10 cellular contexts compared by ENCODE assay signal in the genomic region with DNA sequence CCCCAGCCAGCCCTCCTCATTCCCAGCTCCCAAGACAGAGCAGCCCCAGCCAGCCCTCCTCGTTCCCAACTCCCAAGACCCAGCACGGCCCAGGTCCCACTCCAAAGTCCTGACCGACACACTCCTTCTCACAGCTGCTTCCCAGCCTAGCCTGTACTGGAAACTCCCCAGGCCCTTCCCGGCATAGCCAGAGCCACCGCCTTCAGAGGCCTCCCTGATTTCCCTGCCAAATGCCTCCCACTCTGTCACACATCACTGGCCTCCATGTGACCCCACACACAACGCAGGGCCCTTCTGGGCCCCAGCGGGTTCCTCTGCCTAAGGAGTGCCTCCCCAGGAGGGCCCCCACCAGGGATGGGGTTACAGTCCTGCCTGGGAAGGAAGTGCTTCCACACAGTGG. TPM values are rescaled to one million over a fixed set of nuclear protein-coding genes. Genes with fewer than 3 reads are reported as not detected.
DNase-seq lines count a peak whose midpoint lies in the region; ATAC-seq lines count a peak whose summit lies in the region.
"Had no signal": no experiment of that assay in that cellular context is flagged by ENCODE, and none has a peak within 500 bp of the region (broad histone marks: within the 10 kb centered on the region; RNA-seq: fewer than 3 reads in every experiment).

No MANE protein-coding gene starts in this region.

- H3K27ac Mint-ChIP-seq in stimulated activated naive CD8-positive, alpha-beta T cell treated with anti-CD3 and anti-CD28 coated beads, Interleukin-15, Interleukin-2, amounts not matched to agents 100 ng/mL and 50 ng/mL, for 24 hours = peak overlapping the region; percentile 87
- peak overlapping the region; percentile 31 for H3K27ac Mint-ChIP-seq in activated naive CD8-positive, alpha-beta T cell treated with anti-CD3 and anti-CD28 coated beads, Interleukin-2, amount 10 ng/mL, durations not matched to agents 7 days and 5 days
- H3K27ac Mint-ChIP-seq in memory B cell = peak overlapping the region; percentile 17

- no peak for DNase-seq in stimulated activated naive CD8-positive, alpha-beta T cell treated with anti-CD3 and anti-CD28 coated beads, Interleukin-15, Interleukin-2, amounts not matched to agents 100 U/mL and 50 U/mL, for 24 hours
- DNase-seq in activated naive CD8-positive, alpha-beta T cell treated with anti-CD3 and anti-CD28 coated beads, Interleukin-2, amount 10 ng/mL, durations not matched to agents 7 days and 5 days = no peak
- DNase-seq in memory B cell (ENCODE audit: low spot score in 2 of 2) (no peak), HuH-7.5 (ENCODE audit: low spot score) (no peak)
- DNase-seq in activated CD4-positive, CD25-positive, alpha-beta regulatory T cell (lab: John Stamatoyannopoulos, UW) = no peak
- DNase-seq in activated CD8-positive, alpha-beta memory T cell treated with anti-CD3 and anti-CD28 coated beads for 24 hours = no peak
- DNase-seq: DMS53, NCI-H748 treated with DMSO at 0.1 percent for 48 hours had no signal

- peaks cover 44% of the 10 kb centered on the region for H3K4me1 Mint-ChIP-seq in stimulated activated naive CD8-positive, alpha-beta T cell treated with anti-CD3 and anti-CD28 coated beads, Interleukin-15, Interleukin-2, amounts not matched to agents 100 ng/mL and 50 ng/mL, for 24 hours (ENCODE audit: low read depth)
- H3K4me1 Mint-ChIP-seq in activated naive CD8-positive, alpha-beta T cell treated with anti-CD3 and anti-CD28 coated beads, Interleukin-2, amount 10 ng/mL, durations not matched to agents 7 days and 5 days = peaks cover 26% of the 10 kb centered on the region
- peaks cover 28% of the 10 kb centered on the region for H3K4me1 Mint-ChIP-seq in memory B cell

- peak overlapping the region; percentile 76 for H3K4me3 Mint-ChIP-seq in stimulated activated naive CD8-positive, alpha-beta T cell treated with anti-CD3 and anti-CD28 coated beads, Interleukin-15, Interleukin-2, amounts not matched to agents 100 ng/mL and 50 ng/mL, for 24 hours
- H3K4me3 Mint-ChIP-seq in activated naive CD8-positive, alpha-beta T cell treated with anti-CD3 and anti-CD28 coated beads, Interleukin-2, amount 10 ng/mL, durations not matched to agents 7 days and 5 days = peak overlapping the region; percentile 9
- H3K4me3 Mint-ChIP-seq in memory B cell = peak overlapping the region; percentile 52

- POLR2A ChIA-PET in activated naive CD8-positive, alpha-beta T cell treated with anti-CD3 and anti-CD28 coated beads, Interleukin-2, amount 10 ng/mL, durations not matched to agents 7 days and 5 days (lab: Charles Lee) = no interaction called here

- H3K27me3 Mint-ChIP-seq in stimulated activated naive CD8-positive, alpha-beta T cell treated with anti-CD3 and anti-CD28 coated beads, Interleukin-15, Interleukin-2, amounts not matched to agents 100 ng/mL and 50 ng/mL, for 24 hours = no peaks in the 10 kb centered on the region
- H3K27me3 Mint-ChIP-seq in activated naive CD8-positive, alpha-beta T cell treated with anti-CD3 and anti-CD28 coated beads, Interleukin-2, amount 10 ng/mL, durations not matched to agents 7 days and 5 days = no peaks in the 10 kb centered on the region
- H3K27me3 Mint-ChIP-seq in memory B cell = no peaks in the 10 kb centered on the region

- H3K9me3 Mint-ChIP-seq in stimulated activated naive CD8-positive, alpha-beta T cell treated with anti-CD3 and anti-CD28 coated beads, Interleukin-15, Interleukin-2, amounts not matched to agents 100 ng/mL and 50 ng/mL, for 24 hours = no peaks in the 10 kb centered on the region
- H3K9me3 Mint-ChIP-seq in activated naive CD8-positive, alpha-beta T cell treated with anti-CD3 and anti-CD28 coated beads, Interleukin-2, amount 10 ng/mL, durations not matched to agents 7 days and 5 days = no peaks in the 10 kb centered on the region
- no peaks in the 10 kb centered on the region for H3K9me3 Mint-ChIP-seq in memory B cell

- peaks cover 34% of the 10 kb centered on the region for H3K36me3 Mint-ChIP-seq in stimulated activated naive CD8-positive, alpha-beta T cell treated with anti-CD3 and anti-CD28 coated beads, Interleukin-15, Interleukin-2, amounts not matched to agents 100 ng/mL and 50 ng/mL, for 24 hours (ENCODE audit: low read depth)
- H3K36me3 Mint-ChIP-seq in activated naive CD8-positive, alpha-beta T cell treated with anti-CD3 and anti-CD28 coated beads, Interleukin-2, amount 10 ng/mL, durations not matched to agents 7 days and 5 days = peaks cover 8% of the 10 kb centered on the region
- peaks cover 2% of the 10 kb centered on the region for H3K36me3 Mint-ChIP-seq in memory B cell

- ATAC-seq in stimulated activated naive CD8-positive, alpha-beta T cell treated with anti-CD3 and anti-CD28 coated beads, Interleukin-15, Interleukin-2, amounts not matched to agents 100 U/mL and 50 U/mL, for 24 hours = no peak
- ATAC-seq in activated naive CD8-positive, alpha-beta T cell treated with anti-CD3 and anti-CD28 coated beads, Interleukin-2, amount 10 ng/mL, durations not matched to agents 7 days and 5 days (ENCODE audit: low read depth) = no peak
- ATAC-seq in memory B cell (ENCODE audit: low read depth) = no peak
- ATAC-seq in GM19397 (IDR thresholded peaks at IDR 0.05; ENCODE audit: unreplicated experiment) = no peak

RNA-seq across cellular contexts. Expression of a gene that starts 2.8 kb away (rescaled TPM):
- 10 to 100 TPM; 75.7 to 78.1 TPM for total RNA-seq in activated naive CD8-positive, alpha-beta T cell treated with anti-CD3 and anti-CD28 coated beads, Interleukin-2, amount 10 ng/mL, durations not matched to agents 7 days and 5 days

RNA-seq across cellular contexts. Expression of a gene that starts 9.4 kb away (rescaled TPM):
- 1 to 10 TPM; 8.0 to 8.4 TPM for total RNA-seq in activated naive CD8-positive, alpha-beta T cell treated with anti-CD3 and anti-CD28 coated beads, Interleukin-2, amount 10 ng/mL, durations not matched to agents 7 days and 5 days

RNA-seq across cellular contexts. Expression of a gene that starts 24.3 kb away (rescaled TPM):
- 1 to 10 TPM; 2.2 to 4.4 TPM for total RNA-seq in activated naive CD8-positive, alpha-beta T cell treated with anti-CD3 and anti-CD28 coated beads, Interleukin-2, amount 10 ng/mL, durations not matched to agents 7 days and 5 days

RNA-seq across cellular contexts. Expression of a gene that starts 36.9 kb away (rescaled TPM):
- 10 to 100 TPM; 80.2 to 86.3 TPM for total RNA-seq in activated naive CD8-positive, alpha-beta T cell treated with anti-CD3 and anti-CD28 coated beads, Interleukin-2, amount 10 ng/mL, durations not matched to agents 7 days and 5 days

RNA-seq across cellular contexts. Expression of a gene that starts 37.6 kb away (rescaled TPM):
- total RNA-seq in activated naive CD8-positive, alpha-beta T cell treated with anti-CD3 and anti-CD28 coated beads, Interleukin-2, amount 10 ng/mL, durations not matched to agents 7 days and 5 days = 10 to 100 TPM; 22.3 to 22.4 TPM

Comparison
In these comparisons a context has a peak if more than half of its experiments do, and no peak if none do; other contexts are left out.
1. H3K27ac Mint-ChIP-seq: peak in every context shown above with its lines; median percentile 87 in stimulated activated naive CD8-positive, alpha-beta T cell treated with anti-CD3 and anti-CD28 coated beads, Interleukin-15, Interleukin-2, amounts not matched to agents 100 ng/mL and 50 ng/mL, for 24 hours; 31 in activated naive CD8-positive, alpha-beta T cell treated with anti-CD3 and anti-CD28 coated beads, Interleukin-2, amount 10 ng/mL, durations not matched to agents 7 days and 5 days; 17 in memory B cell.
2. H3K4me3 Mint-ChIP-seq: peak in every context shown above with its lines; median percentile 76 in stimulated activated naive CD8-positive, alpha-beta T cell treated with anti-CD3 and anti-CD28 coated beads, Interleukin-15, Interleukin-2, amounts not matched to agents 100 ng/mL and 50 ng/mL, for 24 hours; 52 in memory B cell; 9 in activated naive CD8-positive, alpha-beta T cell treated with anti-CD3 and anti-CD28 coated beads, Interleukin-2, amount 10 ng/mL, durations not matched to agents 7 days and 5 days.